In the genomic region with DNA sequence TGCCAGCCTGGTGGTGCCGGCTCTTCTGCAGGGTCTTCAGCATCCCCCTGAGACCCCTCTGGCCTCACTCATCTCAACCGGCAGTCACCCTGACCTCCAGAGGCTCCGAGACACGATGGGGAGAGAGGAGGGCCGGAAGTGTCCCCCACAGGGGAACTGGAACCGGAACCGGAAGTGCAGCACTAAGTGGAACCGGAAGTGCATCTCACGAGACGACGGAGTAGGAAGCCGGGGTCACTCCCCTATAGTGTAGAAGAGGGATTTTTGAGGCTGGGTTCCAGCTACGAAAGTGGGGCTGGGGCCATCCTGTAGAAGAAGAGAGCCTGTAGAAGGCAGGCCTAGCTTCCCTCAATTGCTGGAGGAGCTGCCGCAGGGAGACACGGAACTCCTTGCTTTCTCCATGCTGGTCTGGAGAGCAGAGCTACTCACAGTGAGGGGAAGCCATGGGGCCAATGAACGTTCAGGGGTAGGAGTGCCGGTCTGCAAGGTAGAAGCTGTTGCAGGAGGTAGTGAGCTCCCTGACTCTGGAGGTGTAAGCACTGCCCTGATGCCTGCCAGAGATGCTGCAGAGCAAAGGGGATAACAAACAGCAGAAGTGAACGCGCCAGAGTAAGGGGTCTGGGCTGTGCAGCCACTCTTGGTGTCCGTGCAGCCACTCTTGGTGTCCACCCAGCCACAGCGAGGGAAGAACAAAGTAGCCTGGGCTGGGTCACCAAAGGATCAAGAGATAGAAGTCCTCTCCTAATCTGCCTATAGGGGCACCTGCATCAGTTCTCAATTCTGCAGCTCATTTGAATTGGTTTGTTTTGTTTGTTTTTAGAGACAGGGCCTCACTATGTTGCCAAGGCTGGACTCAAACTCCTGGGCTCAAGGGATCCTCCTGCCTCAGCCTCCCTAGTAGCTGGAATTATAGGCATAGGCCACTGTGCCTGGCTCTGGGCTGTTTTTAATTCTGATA, we compare ENCODE assay signal across 31 cellular contexts. TPM values are rescaled to one million over a fixed set of nuclear protein-coding genes. Genes with fewer than 3 reads are reported as not detected.
DNase-seq lines count a peak whose midpoint lies in the region; ATAC-seq, FAIRE-seq and TF ChIP-seq lines count a peak whose summit lies in the region.
"Had no signal": no experiment of that assay in that cellular context is flagged by ENCODE, and none has a peak within 500 bp of the region (broad histone marks: within the 10 kb centered on the region; RNA-seq: fewer than 3 reads in every experiment).

No MANE protein-coding gene starts in this region.

- intact Hi-C loops in activated naive CD4-positive, alpha-beta T cell treated with anti-CD3 and anti-CD28 coated beads for 36 hours (cut with micrococcal nuclease): no loop called here
- intact Hi-C loops in activated CD8-positive, alpha-beta T cell treated with anti-CD3 and anti-CD28 coated beads for 36 hours (cut with micrococcal nuclease): no loop called here
- intact Hi-C loops in spleen (cut with DNase I; ENCODE audit: low total_unique reads): no loop called here

- H3K4me1 ChIP-seq in spleen (peaks cover 3 to 28% (median 5%) of the 10 kb centered on the region in 6 donors), BE2C (peaks cover 11% of the 10 kb centered on the region)

- H3K27me3 Mint-ChIP-seq in activated naive CD4-positive, alpha-beta T cell treated with anti-CD3 and anti-CD28 coated beads for 36 hours (ENCODE audit: low read depth): no peaks in the 10 kb centered on the region
- H3K27me3 Mint-ChIP-seq in activated CD8-positive, alpha-beta T cell treated with anti-CD3 and anti-CD28 coated beads for 36 hours: no peaks in the 10 kb centered on the region
- H3K27me3 Mint-ChIP-seq: activated CD4-positive, alpha-beta memory T cell treated with anti-CD3 and anti-CD28 coated beads for 36 hours had no signal

- CTCF ChIA-PET in activated naive CD4-positive, alpha-beta T cell treated with anti-CD3 and anti-CD28 coated beads for 36 hours (lab: Charles Lee): no interaction called here
- CTCF ChIA-PET in activated CD8-positive, alpha-beta T cell treated with anti-CD3 and anti-CD28 coated beads for 36 hours (lab: Charles Lee): interaction anchor here (1.2 to 1.6 kb wide), 2 partner anchors 15 to 25 kb away, joined by 3 to 7 read pairs; no protein-coding TSS in a partner anchor

- TF ChIP-seq POLR2A in spleen (IDR thresholded peaks at IDR 0.05): no peak

- H3K9me3 ChIP-seq in spleen: peaks cover 0 to 8% (median 0%) of the 10 kb centered on the region in 8 donors
- no peaks in the 10 kb centered on the region for H3K9me3 ChIP-seq in BE2C
- H3K9me3 ChIP-seq: left ventricle myocardium inferior, thyroid gland had no signal

- H3K36me3 Mint-ChIP-seq in activated naive CD4-positive, alpha-beta T cell treated with anti-CD3 and anti-CD28 coated beads for 36 hours (ENCODE audit: low read depth): no peaks in the 10 kb centered on the region
- no peaks in the 10 kb centered on the region for H3K36me3 Mint-ChIP-seq in activated CD8-positive, alpha-beta T cell treated with anti-CD3 and anti-CD28 coated beads for 36 hours (ENCODE audit: low read depth)
- H3K36me3 Mint-ChIP-seq: activated CD4-positive, alpha-beta memory T cell treated with anti-CD3 and anti-CD28 coated beads for 36 hours; activated naive CD8-positive, alpha-beta T cell treated with anti-CD3 and anti-CD28 coated beads, Interleukin-2, amount 10 ng/mL, durations not matched to agents 7 days and 5 days; IgD-negative memory B cell had no signal

- no peak overlapping the region for H3K4me3 ChIP-seq in spleen
- H3K4me3 ChIP-seq in BE2C (ENCODE audit: low read depth, low read length): no peak overlapping the region
- H3K4me3 ChIP-seq: left ventricle myocardium inferior, thyroid gland had no signal

- no peaks in the 10 kb centered on the region for H3K9me3 Mint-ChIP-seq in activated naive CD4-positive, alpha-beta T cell treated with anti-CD3 and anti-CD28 coated beads for 36 hours
- no peaks in the 10 kb centered on the region for H3K9me3 Mint-ChIP-seq in activated CD8-positive, alpha-beta T cell treated with anti-CD3 and anti-CD28 coated beads for 36 hours
- H3K9me3 Mint-ChIP-seq: activated CD4-positive, alpha-beta memory T cell treated with anti-CD3 and anti-CD28 coated beads for 36 hours; activated naive CD8-positive, alpha-beta T cell treated with anti-CD3 and anti-CD28 coated beads, Interleukin-2, amount 10 ng/mL, durations not matched to agents 7 days and 5 days; activated T-helper 2 cell treated with anti-CD3 and anti-CD28 coated beads, Interferon-gamma antibody, Interleukin-2, Interleukin-4, amounts not matched to agents 10 μg/mL and 5 μg/mL and 100 μg/mL, durations not matched to agents 14 hours and 24 hours and 36 hours had no signal

- H3K27me3 ChIP-seq in spleen (replicated peaks in 1 of 7) (peaks cover 0 to 5% (median 0%) of the 10 kb centered on the region in 7 donors), BE2C (no peaks in the 10 kb centered on the region)
- H3K27me3 ChIP-seq: thyroid gland had no signal

- no peak for FAIRE-seq in frontal cortex (lab: Jason Lieb, UNC)
- FAIRE-seq: A204.1, H54, islet of Langerhans had no signal

- H3K27ac Mint-ChIP-seq in activated naive CD4-positive, alpha-beta T cell treated with anti-CD3 and anti-CD28 coated beads for 36 hours: no peak overlapping the region
- H3K27ac Mint-ChIP-seq in activated CD8-positive, alpha-beta T cell treated with anti-CD3 and anti-CD28 coated beads for 36 hours: no peak overlapping the region
- H3K27ac Mint-ChIP-seq: activated CD4-positive, alpha-beta memory T cell treated with anti-CD3 and anti-CD28 coated beads for 36 hours; activated naive CD8-positive, alpha-beta T cell treated with anti-CD3 and anti-CD28 coated beads, Interleukin-2, amount 10 ng/mL, durations not matched to agents 7 days and 5 days; activated T-helper 2 cell treated with anti-CD3 and anti-CD28 coated beads, Interferon-gamma antibody, Interleukin-2, Interleukin-4, amounts not matched to agents 10 μg/mL and 5 μg/mL and 100 μg/mL, durations not matched to agents 14 hours and 24 hours and 36 hours; IgD-negative memory B cell; progenitor cell of endocrine pancreas had no signal

- H3K4me1 Mint-ChIP-seq in activated naive CD4-positive, alpha-beta T cell treated with anti-CD3 and anti-CD28 coated beads for 36 hours (ENCODE audit: low read depth): no peaks in the 10 kb centered on the region
- H3K4me1 Mint-ChIP-seq in activated CD8-positive, alpha-beta T cell treated with anti-CD3 and anti-CD28 coated beads for 36 hours (ENCODE audit: low read depth): no peaks in the 10 kb centered on the region
- H3K4me1 Mint-ChIP-seq: activated naive CD8-positive, alpha-beta T cell treated with anti-CD3 and anti-CD28 coated beads, Interleukin-2, amount 10 ng/mL, durations not matched to agents 7 days and 5 days had no signal

- POLR2A ChIA-PET in activated CD8-positive, alpha-beta T cell treated with anti-CD3 and anti-CD28 coated beads for 36 hours (lab: Charles Lee): no interaction called here

- no peak overlapping the region for H3K4me3 Mint-ChIP-seq in activated naive CD4-positive, alpha-beta T cell treated with anti-CD3 and anti-CD28 coated beads for 36 hours
- no peak overlapping the region for H3K4me3 Mint-ChIP-seq in activated CD8-positive, alpha-beta T cell treated with anti-CD3 and anti-CD28 coated beads for 36 hours
- H3K4me3 Mint-ChIP-seq: activated CD4-positive, alpha-beta memory T cell treated with anti-CD3 and anti-CD28 coated beads for 36 hours; activated naive CD8-positive, alpha-beta T cell treated with anti-CD3 and anti-CD28 coated beads, Interleukin-2, amount 10 ng/mL, durations not matched to agents 7 days and 5 days had no signal

- H3K36me3 ChIP-seq in spleen (no peaks in the 10 kb centered on the region), BE2C (peaks cover 2% of the 10 kb centered on the region; the same call in 1 of the 2 replicates)
- H3K36me3 ChIP-seq: left ventricle myocardium inferior, thyroid gland had no signal

- WGBS in spleen, 5 donors: 62 to 72% (median 66%) methylated on average over 21 of the region's 21 CpGs

- no peak for TF ChIP-seq CTCF in activated CD8-positive, alpha-beta T cell treated with anti-CD3 and anti-CD28 coated beads for 36 hours (IDR thresholded peaks at IDR 0.05)
- TF ChIP-seq CTCF in spleen (IDR thresholded peaks at IDR 0.05 in 8 of 11, conservative IDR thresholded peaks at IDR 0.05 in 3 of 11): no peak
- no peak for TF ChIP-seq CTCF in BE2C (IDR thresholded peaks at IDR 0.05; ENCODE audit: low read depth, low read length)

- peak overlapping the region in 5 of 8 donors; percentile 36 to 66 (median 53) for H3K27ac ChIP-seq in spleen
- H3K27ac ChIP-seq: left ventricle myocardium inferior, thyroid gland had no signal

- peak; percentile 6 for DNase-seq in activated naive CD4-positive, alpha-beta T cell treated with Interleukin-2 at 50 U/mL for 16 hours
- DNase-seq in activated naive CD4-positive, alpha-beta T cell treated with anti-CD3 and anti-CD28 coated beads for 36 hours: no peak
- DNase-seq in MV-4-11 (lab: John Stamatoyannopoulos, UW) (peak; percentile 73), spleen (peak; percentile 71), BE2C (no peak), frontal cortex (ENCODE audit: low spot score in 2 of 2) (no peak), EL (no peak)
- DNase-seq in activated CD8-positive, alpha-beta T cell treated with anti-CD3 and anti-CD28 coated beads for 36 hours: peak; percentile 17
- DNase-seq: activated CD4-positive, alpha-beta memory T cell treated with anti-CD3 and anti-CD28 coated beads for 36 hours; activated naive CD8-positive, alpha-beta T cell treated with anti-CD3 and anti-CD28 coated beads, Interleukin-2, amount 10 ng/mL, durations not matched to agents 7 days and 5 days; AML-193; central memory CD4-positive, alpha-beta T cell; DMS153; GDM1; left ventricle myocardium inferior; mesendoderm; NCI-H1417; NCI-H2029 treated with DMSO at 0.1 percent for 48 hours; NCI-H2227 treated with DMSO at 0.1 percent for 48 hours; PC-3; stimulated activated naive CD4-positive, alpha-beta T cell; T1000; thyroid gland had no signal

- no peak for ATAC-seq in activated CD8-positive, alpha-beta T cell treated with anti-CD3 and anti-CD28 coated beads for 36 hours
- ATAC-seq: PC-3, sciatic nerve had no signal

RNA-seq across cellular contexts. Expression of gene SCUBE1, which starts 21.9 kb away (rescaled TPM):
- not detected for total RNA-seq in activated naive CD4-positive, alpha-beta T cell treated with anti-CD3 and anti-CD28 coated beads for 36 hours
- under 1 TPM in 1 of 2 experiments, not detected in 1; 0.07 TPM for total RNA-seq in activated CD8-positive, alpha-beta T cell treated with anti-CD3 and anti-CD28 coated beads for 36 hours
- total RNA-seq in spleen (10 to 100 TPM; 12.5 to 43.5 (median 20.3) TPM), frontal cortex (26.1 TPM)
- 1 to 10 TPM in 2 of 3 donors, under 1 TPM in 1; 0.46 to 3.0 (median 2.0) TPM for polyA plus RNA-seq in spleen
- 4.3 TPM for polyA plus RNA-seq in BE2C (2012; ENCODE audit: insufficient read depth, insufficient read length, low read depth)
- total RNA-seq: activated CD4-positive, alpha-beta memory T cell treated with anti-CD3 and anti-CD28 coated beads for 36 hours; activated T-helper 2 cell treated with anti-CD3 and anti-CD28 coated beads, Interferon-gamma antibody, Interleukin-2, Interleukin-4, amounts not matched to agents 10 μg/mL and 5 μg/mL and 100 μg/mL, durations not matched to agents 14 hours and 24 hours and 36 hours; myocyte; PC-3 had no signal
- polyA plus RNA-seq: IgD-negative memory B cell had no signal

Comparison
In these comparisons a context has a peak if more than half of its experiments do, and no peak if none do; other contexts are left out.
1. DNase-seq: peak in activated naive CD4-positive, alpha-beta T cell treated with Interleukin-2 at 50 U/mL for 16 hours (single experiment), MV-4-11 (single experiment), activated CD8-positive, alpha-beta T cell treated with anti-CD3 and anti-CD28 coated beads for 36 hours (single experiment) and spleen (single experiment); none in activated naive CD4-positive, alpha-beta T cell treated with anti-CD3 and anti-CD28 coated beads for 36 hours (single experiment), BE2C (single experiment), frontal cortex (0 of 2) and EL (single experiment).
2. RNA of gene SCUBE1, which starts 21.9 kb away (total RNA-seq): 26.1 TPM in frontal cortex (single experiment) and 12.5 to 43.5 TPM in spleen; not detected in activated naive CD4-positive, alpha-beta T cell treated with anti-CD3 and anti-CD28 coated beads for 36 hours and 0.07 TPM in activated CD8-positive, alpha-beta T cell treated with anti-CD3 and anti-CD28 coated beads for 36 hours; every median in the first group is over 10 times any median in the second.